Comparison of ENCODE assay signal across 8 cellular contexts in the genomic region with DNA sequence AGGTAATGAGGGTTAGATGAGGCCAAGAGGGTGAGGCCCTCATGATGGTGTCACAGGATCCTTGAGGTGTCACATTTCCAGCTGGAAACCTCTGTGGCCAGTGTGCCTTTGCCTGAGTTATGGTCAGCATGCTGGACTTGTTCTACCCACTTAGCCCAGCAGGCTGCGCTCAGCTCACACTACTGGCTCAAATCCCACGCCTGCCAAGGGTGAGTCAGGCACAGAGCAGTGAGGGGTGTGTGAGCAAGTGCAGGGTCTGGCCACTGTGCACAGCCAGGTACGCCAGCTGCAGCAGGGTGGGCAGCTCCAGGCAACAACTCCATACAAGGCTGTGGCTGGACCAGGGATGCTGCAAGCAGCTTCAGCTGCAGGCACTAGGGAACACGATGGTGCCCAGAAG.
DNase-seq lines count a peak whose midpoint lies in the region; TF ChIP-seq lines count a peak whose summit lies in the region.

No MANE protein-coding gene starts in this region.

- no peaks in the 10 kb centered on the region for H3K27me3 ChIP-seq in suprapubic skin

- DNase-seq in NCI-H146 (lab: John Stamatoyannopoulos, UW), result peak; percentile 29
- no peak for DNase-seq in NCI-H146 treated with DMSO at 0.1 percent for 48 hours (lab: John Stamatoyannopoulos, UW; ENCODE audit: unreplicated experiment)
- DNase-seq in NAMALWA (ENCODE audit: low spot score), result peak; percentile 7
- DNase-seq in fibroblast of mammary gland (ENCODE audit: low read depth), result peak; percentile 9
- DNase-seq in putamen (ENCODE audit: low spot score), result peak; percentile 26
- no peak for DNase-seq in activated CD8-positive, alpha-beta memory T cell treated with anti-CD3 and anti-CD28 coated beads, Interleukin-2, amount 50 U/mL, for 4 hours
- no peak for DNase-seq in DMS114 treated with DMSO at 0.1 percent for 48 hours (lab: John Stamatoyannopoulos, UW; ENCODE audit: unreplicated experiment)
- DNase-seq in suprapubic skin (ENCODE audit: low spot score in 2 of 2), result no peak

- TF ChIP-seq CTCF in fibroblast of mammary gland (conservative IDR thresholded peaks at IDR 0.05; ENCODE audit: control insufficient read depth, insufficient read depth, low read depth, low read length) (peak; percentile 20), suprapubic skin (IDR thresholded peaks at IDR 0.05) (no peak)

- H3K9me3 ChIP-seq in suprapubic skin, result no peaks in the 10 kb centered on the region

- H3K4me1 ChIP-seq in suprapubic skin, result peaks cover 3% of the 10 kb centered on the region

- WGBS in suprapubic skin, result 94% methylated on average over 2 of the region's 4 CpGs

- no peak for TF ChIP-seq POLR2A in suprapubic skin (IDR thresholded peaks at IDR 0.05)

- no peak overlapping the region for H3K27ac ChIP-seq in suprapubic skin

- TF ChIP-seq EP300 in suprapubic skin (IDR thresholded peaks at IDR 0.05), result no peak

- H3K4me3 ChIP-seq in fibroblast of mammary gland (ENCODE audit: control insufficient read depth, low read depth, low read length), result no peak overlapping the region
- no peak overlapping the region for H3K4me3 ChIP-seq in suprapubic skin

- no peaks in the 10 kb centered on the region for H3K36me3 ChIP-seq in suprapubic skin

Comparison
In these comparisons a context has a peak if more than half of its experiments do, and no peak if none do; other contexts are left out.
1. DNase-seq: peak in NCI-H146 (single experiment), NAMALWA (single experiment), fibroblast of mammary gland (single experiment) and putamen (single experiment); none in NCI-H146 treated with DMSO at 0.1 percent for 48 hours (single experiment), activated CD8-positive, alpha-beta memory T cell treated with anti-CD3 and anti-CD28 coated beads, Interleukin-2, amount 50 U/mL, for 4 hours (single experiment), DMS114 treated with DMSO at 0.1 percent for 48 hours (single experiment) and suprapubic skin (0 of 2).